8 cellular contexts compared by ENCODE assay signal in genomic region chr14:23910081-23910875, GRCh38. TPM values are rescaled to one million over a fixed set of nuclear protein-coding genes. Genes with fewer than 3 reads are reported as not detected.
DNase-seq lines count a peak whose midpoint lies in the region; ATAC-seq, FAIRE-seq and TF ChIP-seq lines count a peak whose summit lies in the region.

No MANE protein-coding gene starts in this region.

- no peak overlapping the region for H3K4me2 ChIP-seq in K562 (ENCODE audit: insufficient read depth, low read length)

- H3K9me3 ChIP-seq in K562 (replicated peaks; ENCODE audit: control insufficient read depth, insufficient read depth, low read depth, low read length), result no peaks in the 10 kb centered on the region
- H3K9me3 ChIP-seq in transverse colon, result no peaks in the 10 kb centered on the region

- CTCF ChIA-PET in K562 (lab: Yijun Ruan, JAX; ENCODE audit: low intra/inter-chr PET ratio), result interaction anchor here (1.8 to 2.0 kb wide), 3 partner anchors 183 to 321 kb away, joined by 7 to 13 read pairs (median 13); no protein-coding TSS in a partner anchor

- no peaks in the 10 kb centered on the region for H3K9me1 ChIP-seq in K562 (ENCODE audit: control insufficient read depth, insufficient read depth, low read length)

- peak; percentile 72 for FAIRE-seq in K562 (lab: Jason Lieb, UNC)

- TF ChIP-seq EP300 in K562 (IDR thresholded peaks at IDR 0.05; ENCODE audit: low read length) (no peak), transverse colon (IDR thresholded peaks at IDR 0.05; ENCODE audit: low read depth) (no peak)

- H3K27me3 ChIP-seq in K562 (ENCODE audit: control insufficient read depth in 2 of 2, insufficient read depth in 2 of 2, low read length in 2 of 2) (no peaks in the 10 kb centered on the region), transverse colon (no peaks in the 10 kb centered on the region)

- in situ Hi-C loops in K562 (cut with MboI) (no loop called here), transverse colon (cut with MboI; ENCODE audit: low pct_ligation_motif_present in 1 of 4, low pct_unique_long_range_greater_than_20kb in 1 of 4, low sequenced_read_pairs in 3 of 4) (loop anchor here in 3 of 4 donors (10.0 to 25.0 kb wide), 3 partner anchors 173 to 273 kb away; partner anchors contain the start of gene DHRS2 (in 1 of the 3))

- POLR2A ChIA-PET in K562 (lab: Yijun Ruan, JAX), result interaction anchor here (0.6 kb wide), 3 partner anchors 8 to 302 kb away, joined by 3 read pairs; no protein-coding TSS in a partner anchor

- ATAC-seq in K562 (peak; percentile 89), left colon (peak; percentile 97), GM21529 (IDR thresholded peaks at IDR 0.05; ENCODE audit: unreplicated experiment) (no peak)

- BruUV-seq in K562 (replicated peaks; lab: Mats Ljungman, UMichigan), result no TSS peak

- peak; percentile 84 for TF ChIP-seq CTCF in C4-2B (conservative IDR thresholded peaks at IDR 0.05)
- TF ChIP-seq CTCF in K562 (IDR thresholded peaks at IDR 0.05 in 2 of 3, conservative IDR thresholded peaks at IDR 0.05 in 1 of 3; ENCODE audit: insufficient read depth in 2 of 3, low read depth in 1 of 3, low read length in 3 of 3), result peak; percentile 63 to 77 (median 73)
- TF ChIP-seq CTCF in transverse colon (IDR thresholded peaks at IDR 0.05), result peak; percentile 61 to 77 (median 74)

- WGBS in K562 (ENCODE audit: insufficient coverage, low coverage, missing lambda C conversion rate), result 0% methylated on average over 6 of the region's 7 CpGs
- 62 to 64% methylated on average over 3 to 7 of the region's 7 CpGs for WGBS in transverse colon (ENCODE audit: low coverage in 1 of 2), 2 donors

- no peak for TF ChIP-seq POLR2A in K562 (conservative IDR thresholded peaks at IDR 0.05)
- no peak for TF ChIP-seq POLR2A in transverse colon (IDR thresholded peaks at IDR 0.05)

- H3K4me1 ChIP-seq in K562 (replicated peaks in 1 of 2; ENCODE audit: control insufficient read depth in 2 of 2, insufficient read depth in 2 of 2, low read length in 2 of 2) (no peaks in the 10 kb centered on the region), transverse colon (no peaks in the 10 kb centered on the region)

- H3K79me2 ChIP-seq in K562 (ENCODE audit: control insufficient read depth, insufficient read depth, low read length), result no peaks in the 10 kb centered on the region

- H3K36me3 ChIP-seq in K562 (ENCODE audit: control insufficient read depth, insufficient read depth, low read length) (no peaks in the 10 kb centered on the region), transverse colon (no peaks in the 10 kb centered on the region)

- peak; percentile 32 for DNase-seq in GM19238 (ENCODE audit: insufficient read length, low spot score)
- DNase-seq in NCI-H345 (lab: John Stamatoyannopoulos, UW), result peak; percentile 28
- peak; percentile 46 to 61 (median 56) for DNase-seq in K562 (ENCODE audit: extremely low read depth in 1 of 4, low spot score in 3 of 4)
- peak in 1 of 2 donors; percentile 62 for DNase-seq in left colon
- DNase-seq in transverse colon, result peak; percentile 54
- no peak for DNase-seq in activated CD4-positive, CD25-positive, alpha-beta regulatory T cell (lab: John Stamatoyannopoulos, UW)

- H3K4me3 ChIP-seq in K562, result no peak overlapping the region
- no peak overlapping the region for H3K4me3 ChIP-seq in transverse colon

- H2AFZ ChIP-seq in K562 (ENCODE audit: low read depth, low read length), result no peak overlapping the region

- H4K20me1 ChIP-seq in K562 (replicated peaks; ENCODE audit: control insufficient read depth, insufficient read depth, low read length), result no peaks in the 10 kb centered on the region

- H3K9ac ChIP-seq in K562 (ENCODE audit: insufficient read depth in 1 of 2, low read depth in 2 of 2, low read length in 2 of 2), result no peak overlapping the region

- intact Hi-C loops in K562 (cut with micrococcal nuclease), result loop anchor here (1.0 to 10.0 kb wide), 3 partner anchors 183 to 323 kb away; partner anchors contain the start of gene DHRS2
- intact Hi-C loops in left colon (cut with DNase I, micrococcal nuclease), result loop anchor here in 1 of 2 donors (5.0 kb wide), 1 partner anchor 278 kb away; no protein-coding TSS in a partner anchor
- intact Hi-C loops in transverse colon (cut with DNase I; ENCODE audit: low total_unique reads), result no loop called here

- H3K27ac ChIP-seq in C4-2B, result no peak overlapping the region
- no peak overlapping the region for H3K27ac ChIP-seq in K562 (ENCODE audit: extremely low read depth, low read depth, low read length)
- H3K27ac ChIP-seq in transverse colon, result no peak overlapping the region

- TF ChIP-seq RAD21 in K562 (CRISPR knock-in tag; conservative IDR thresholded peaks at IDR 0.05 in 1 of 2, IDR thresholded peaks at IDR 0.05 in 1 of 2), result peak; percentile 56 to 75

TF ChIP-seq in K562, 482 proteins besides CTCF, POLR2A, EP300 and RAD21:
- no peak for TF ChIP-seq PKNOX1 (IDR thresholded peaks at IDR 0.05)
- 0 out of 2 replicates have a peak, but pooled peaks have one; percentile 46 for TF ChIP-seq SMC3 (conservative IDR thresholded peaks at IDR 0.05; ENCODE audit: insufficient read depth, low read depth, low read length)
- no peak for TF ChIP-seq ARID2 (IDR thresholded peaks at IDR 0.05)
- peak; percentile 44; the same call in 1 of the 2 replicates for TF ChIP-seq ZNF384 (IDR thresholded peaks at IDR 0.05; ENCODE audit: low read depth, low read length)
- no peak for TF ChIP-seq PCBP1 (IDR thresholded peaks at IDR 0.05; ENCODE audit: low read depth, low read length, poor library complexity, severe bottlenecking)
- TF ChIP-seq ZNF644 (tag; IDR thresholded peaks at IDR 0.05; ENCODE audit: low read depth), result no peak
- TF ChIP-seq DEAF1 (CRISPR knock-in tag; IDR thresholded peaks at IDR 0.05), result peak; percentile 30; the same call in 1 of the 2 replicates
- TF ChIP-seq MCM5 (IDR thresholded peaks at IDR 0.05; ENCODE audit: low read depth), result no peak
- no peak for TF ChIP-seq TFAP4 (CRISPR knock-in tag; IDR thresholded peaks at IDR 0.05; ENCODE audit: borderline replicate concordance)
- no peak for TF ChIP-seq FOXA3 (CRISPR knock-in tag; conservative IDR thresholded peaks at IDR 0.05 in 1 of 2, IDR thresholded peaks at IDR 0.05 in 1 of 2)
- TF ChIP-seq XRCC4 (IDR thresholded peaks at IDR 0.05; ENCODE audit: extremely low read depth, insufficient read depth, insufficient read length), result no peak

RNA-seq across cellular contexts. Expression of gene DHRS4, which starts 43.3 kb away (rescaled TPM):
- total RNA-seq in K562 (2011; cell fraction: chromatin; rRNA removed; ENCODE audit: low replicate concordance), result 1.7 and 3.9 TPM in 2 replicates
- 2.2 and 2.9 TPM in 2 replicates for total RNA-seq in K562 (2011; cell fraction: nucleolus; rRNA removed)
- total RNA-seq in K562 (2011; cell fraction: nucleoplasm; rRNA removed), result 4.3 and 6.0 TPM in 2 replicates
- total RNA-seq in K562 (2014; rRNA removed) (32.0 and 35.9 TPM in 2 replicates), K562 (2014; rRNA removed; fragmentation: Illumina TruSeq; extraction: Trizol) (7.1 and 7.7 TPM in 2 replicates), K562 (2015; rRNA removed; fragmentation: Illumina TruSeq; extraction: Trizol) (12.7 and 16.1 TPM in 2 replicates), K562 (2021) (11.4 and 12.5 TPM in 2 replicates), left colon (10 to 100 TPM; 38.3 to 46.0 TPM), transverse colon (10 to 100 TPM; 29.9 to 54.9 (median 42.6) TPM)
- polyA plus RNA-seq in K562 (2011; rRNA removed) (5.3 and 7.7 TPM in 2 replicates), K562 (2014; fragmentation: Illumina TruSeq; extraction: Trizol) (8.9 and 10.1 TPM in 2 replicates), K562 (2014; fragmentation: Nextera tagmentation; extraction: Ambion mirVana) (1 to 10 TPM in 1 of 2 experiments, under 1 TPM in 1; 0.51 to 1.6 TPM), K562 (2014; rRNA removed) (13.3 and 24.3 TPM in 2 replicates)
- 10.5 and 14.1 TPM in 2 replicates for polyA plus RNA-seq in K562 (2011; cell fraction: cytosol; rRNA removed)
- polyA plus RNA-seq in K562 (2011; cell fraction: nucleus; rRNA removed), result 6.2 and 6.5 TPM in 2 replicates
- polyA plus RNA-seq in K562 (2012), result 36.6 and 39.0 TPM in 2 replicates
- 3.5 and 5.6 TPM in 2 replicates for polyA minus RNA-seq in K562 (2011; rRNA and poly(A)+ RNA removed)
- 3.0 and 5.4 TPM in 2 replicates for polyA minus RNA-seq in K562 (2011; cell fraction: cytosol; rRNA and poly(A)+ RNA removed)
- 2.4 and 3.3 TPM in 2 replicates for polyA minus RNA-seq in K562 (2011; cell fraction: nucleus; rRNA and poly(A)+ RNA removed)

Comparison
In these comparisons a context has a peak if more than half of its experiments do, and no peak if none do; other contexts are left out.
1. DNase-seq: peak in GM19238 (single experiment), NCI-H345 (single experiment), K562 (4 of 4) and transverse colon (single experiment); none in activated CD4-positive, CD25-positive, alpha-beta regulatory T cell (0 of 4).
2. Peak in every context shown above with its lines, with median percentiles within 50 percentile points of each other: CTCF ChIP-seq.